21 cellular contexts compared by ENCODE assay signal in the genomic region with DNA sequence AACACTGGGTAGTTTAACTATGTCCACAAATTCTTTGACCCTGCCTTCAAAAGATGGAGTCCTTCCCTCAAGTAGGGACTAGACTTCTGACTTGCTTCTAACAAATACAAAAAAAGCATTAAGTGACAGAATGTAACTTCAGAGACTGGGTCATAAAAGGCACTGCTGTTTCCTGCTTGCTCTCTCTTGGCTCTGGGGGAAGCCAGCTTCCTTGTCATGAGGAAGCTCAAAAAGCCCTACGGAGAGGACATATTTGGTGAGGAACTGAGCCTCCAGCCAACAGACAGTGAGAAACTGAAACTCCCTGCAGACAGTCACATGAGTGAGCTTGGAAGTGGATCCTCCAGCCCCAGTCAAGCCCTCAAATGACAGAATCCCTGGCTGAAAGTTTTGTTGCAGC.
"Had no signal": no experiment of that assay in that cellular context is flagged by ENCODE, and none has a peak within 500 bp of the region (broad histone marks: within the 10 kb centered on the region; RNA-seq: fewer than 3 reads in every experiment).

No MANE protein-coding gene starts in this region.

- H3K9me3 ChIP-seq: colonic mucosa, heart left ventricle, neutrophil, psoas muscle, right lobe of liver, spleen, stomach, thoracic aorta had no signal

- H3K4me3 ChIP-seq: colonic mucosa, heart left ventricle, psoas muscle, right lobe of liver, spleen, stomach, thoracic aorta had no signal

- H3K4me1 ChIP-seq: colonic mucosa, heart left ventricle, psoas muscle, right lobe of liver, spleen, stomach had no signal

- H3K4me1 Mint-ChIP-seq: naive thymus-derived CD8-positive, alpha-beta T cell; stimulated activated naive B cell treated with anti-CD40 and anti-IgM and Interleukin-4, amounts not matched to agents 10 μg/mL and 1 μg/mL and 100 μg/mL, for 72 hours had no signal

- H3K9me3 Mint-ChIP-seq: naive thymus-derived CD8-positive, alpha-beta T cell had no signal

- DNase-seq: colonic mucosa; dermis blood vessel endothelial cell; heart left ventricle; hippocampal formation; kidney glomerular epithelial cell; mammary epithelial cell; naive thymus-derived CD8-positive, alpha-beta T cell; psoas muscle; retina; right lobe of liver; spleen; stimulated activated CD4-positive, alpha-beta T cell treated with anti-CD3 and anti-CD28 coated beads, Interleukin-15, amount 100 ng/mL, for 24 hours; stimulated activated CD4-positive, alpha-beta T cell treated with anti-CD3 and anti-CD28 coated beads, Interleukin-1b, Interleukin-23, amount 100 ng/mL, for 48 hours; stimulated activated CD4-positive, alpha-beta T cell treated with anti-CD3 and anti-CD28 coated beads, Interleukin-4, amount 100 ng/mL, for 24 hours; stimulated activated naive B cell treated with anti-CD40 and anti-IgM and Interleukin-4, amounts not matched to agents 10 μg/mL and 1 μg/mL and 100 μg/mL, for 72 hours; stomach; substantia nigra; trophoblast cell had no signal

- H3K36me3 ChIP-seq: colonic mucosa, heart left ventricle, neutrophil, right lobe of liver, spleen, stomach, thoracic aorta had no signal

- ATAC-seq: heart left ventricle; left lobe of liver; naive thymus-derived CD8-positive, alpha-beta T cell; psoas muscle; right lobe of liver; stimulated activated naive B cell treated with anti-CD40 and anti-IgM and Interleukin-4, amounts not matched to agents 10 μg/mL and 1 μg/mL and 100 μg/mL, for 72 hours had no signal

- H3K36me3 Mint-ChIP-seq: naive thymus-derived CD8-positive, alpha-beta T cell; stimulated activated naive B cell treated with anti-CD40 and anti-IgM and Interleukin-4, amounts not matched to agents 10 μg/mL and 1 μg/mL and 100 μg/mL, for 72 hours had no signal

- H3K4me3 Mint-ChIP-seq: naive thymus-derived CD8-positive, alpha-beta T cell; stimulated activated naive B cell treated with anti-CD40 and anti-IgM and Interleukin-4, amounts not matched to agents 10 μg/mL and 1 μg/mL and 100 μg/mL, for 72 hours had no signal

- H3K27ac Mint-ChIP-seq: naive thymus-derived CD8-positive, alpha-beta T cell; stimulated activated naive B cell treated with anti-CD40 and anti-IgM and Interleukin-4, amounts not matched to agents 10 μg/mL and 1 μg/mL and 100 μg/mL, for 72 hours had no signal
